ENCODE assay signal across 9 cellular contexts in the genomic region with DNA sequence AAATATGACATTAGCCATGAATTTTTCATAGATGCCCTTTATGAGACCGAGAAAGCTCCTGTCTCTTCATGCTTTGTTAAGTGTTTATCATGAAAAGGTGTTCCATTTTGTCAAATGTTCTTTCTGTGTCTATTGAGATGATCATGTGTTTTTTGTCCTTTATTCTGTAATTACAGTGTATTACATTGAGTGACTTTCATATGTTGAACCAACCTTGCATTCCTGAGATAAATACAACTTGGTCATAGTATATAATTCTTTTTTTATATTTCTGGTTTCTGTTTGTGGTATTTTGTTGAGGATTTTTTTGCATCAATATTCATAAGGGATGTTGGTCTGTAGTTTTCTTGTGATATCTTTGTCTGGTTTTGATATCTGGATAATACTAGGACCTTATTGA.
"Had no signal": no experiment of that assay in that cellular context is flagged by ENCODE, and none has a peak within 500 bp of the region (broad histone marks: within the 10 kb centered on the region; RNA-seq: fewer than 3 reads in every experiment).

No MANE protein-coding gene starts in this region.

- H3K4me2 ChIP-seq: GM23338 had no signal

- H3K4me3 ChIP-seq: GM23338 had no signal

- H2AFZ ChIP-seq: GM23338 had no signal

- H3K27ac ChIP-seq: HL-60 had no signal

- ATAC-seq: GM23338, HepG2 had no signal

- DNase-seq: H9, HCEC 1CT, HFFc6, KG1 had no signal

- FAIRE-seq: H1, H54, HepG2 had no signal
